Comparison of ENCODE assay signal across 8 cellular contexts in the genomic region with DNA sequence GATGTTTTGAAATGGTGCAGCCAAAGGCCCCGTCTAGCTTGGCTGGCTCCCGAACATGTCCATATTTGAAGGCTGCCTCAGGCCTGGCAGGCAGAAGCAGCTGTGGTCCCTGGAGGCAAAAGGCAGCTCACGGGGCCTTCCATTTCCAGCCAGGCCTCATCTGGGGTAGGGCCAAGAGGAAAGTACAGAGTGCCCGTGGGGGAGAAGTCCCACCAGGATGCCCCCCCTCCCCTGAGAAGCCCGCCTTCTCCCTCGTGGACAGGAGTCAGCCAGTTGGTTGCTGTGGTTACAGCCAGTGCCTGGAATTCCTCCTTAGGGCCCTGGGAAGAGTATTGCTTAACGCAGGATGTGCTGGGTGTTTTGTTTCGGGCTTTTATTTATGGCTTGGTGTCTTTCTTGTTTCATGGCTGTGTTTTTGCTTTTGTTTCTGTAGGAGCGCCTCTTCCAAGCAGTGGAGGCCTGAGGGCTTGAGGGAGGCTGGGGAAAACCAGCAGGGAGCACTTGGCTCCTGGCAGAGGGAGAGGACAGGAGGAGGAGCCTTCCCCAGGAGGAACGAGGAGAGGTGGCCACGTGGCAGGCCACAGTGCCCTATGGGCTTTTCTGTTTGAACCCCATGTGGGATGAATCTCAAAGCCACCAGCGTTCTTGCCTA. TPM values are rescaled to one million over a fixed set of nuclear protein-coding genes. Genes with fewer than 3 reads are reported as not detected.
A peak's percentile ranks its signal among the peaks of the same experiment; 100 is the strongest.
DNase-seq lines count a peak whose midpoint lies in the region; ATAC-seq and TF ChIP-seq lines count a peak whose summit lies in the region.

No MANE protein-coding gene starts in this region.

- H3K27ac ChIP-seq in liver (ENCODE audit: low read depth in 1 of 2, low read length in 2 of 2): peak overlapping the region; percentile 58 to 78

- H3K9me3 Mint-ChIP-seq in natural killer cell: no peaks in the 10 kb centered on the region

- peaks cover 0 to 8% (median 0%) of the 10 kb centered on the region in 4 donors for H3K4me1 ChIP-seq in liver (ENCODE audit: control insufficient read depth in 4 of 4, insufficient read depth in 4 of 4, low read length in 3 of 4)

- H3K27me3 ChIP-seq in MG63 (no peaks in the 10 kb centered on the region), liver (ENCODE audit: control insufficient read depth in 4 of 4, insufficient read depth in 4 of 4, low read length in 3 of 4) (no peaks in the 10 kb centered on the region)

- no peaks in the 10 kb centered on the region for H3K4me1 Mint-ChIP-seq in natural killer cell

- 67% methylated on average over 12 of the region's 12 CpGs for whole genome bisulfite sequencing in liver

- H3K36me3 Mint-ChIP-seq in natural killer cell: no peaks in the 10 kb centered on the region

- no peak for TF ChIP-seq CTCF in liver (IDR thresholded peaks at IDR 0.05; ENCODE audit: low read depth, low read length, missing input control)
- no peak for TF ChIP-seq CTCF in natural killer cell (IDR thresholded peaks at IDR 0.05)

- no peak for ATAC-seq in natural killer cell

- H3K9me3 ChIP-seq in MG63 (no peaks in the 10 kb centered on the region), liver (ENCODE audit: control insufficient read depth in 4 of 4, low read length in 3 of 4) (no peaks in the 10 kb centered on the region)

- intact Hi-C loops in natural killer cell (cut with micrococcal nuclease): no loop called here

- DNase-seq in MG63 (peak; percentile 92), dermis microvascular lymphatic vessel endothelial cell (ENCODE audit: low read depth in 2 of 2) (peak; percentile 73 to 90), superior temporal gyrus (ENCODE audit: extremely low spot score) (peak; percentile 53), natural killer cell (no peak), HUDEP-2 (lab: John Stamatoyannopoulos, UW; ENCODE audit: unreplicated experiment in 76 of 76) (no peak), NCI-H82 (lab: John Stamatoyannopoulos, UW) (no peak)
- DNase-seq in activated effector memory CD4-positive, alpha-beta T cell treated with Interleukin-2 at 50 U/mL for 16 hours: no peak

- no peak overlapping the region for H3K9ac ChIP-seq in liver (ENCODE audit: low read depth in 1 of 2, low read length in 2 of 2)

- H3K4me3 Mint-ChIP-seq in natural killer cell: no peak overlapping the region

- no peak for TF ChIP-seq RAD21 in liver (IDR thresholded peaks at IDR 0.05)

- H3K27me3 Mint-ChIP-seq in natural killer cell (ENCODE audit: low read depth in 2 of 2): no peaks in the 10 kb centered on the region

- H3K4me3 ChIP-seq in MG63 (no peak overlapping the region), liver (ENCODE audit: low read depth in 1 of 3, low read length in 3 of 3) (no peak overlapping the region)

- H3K36me3 ChIP-seq in MG63: peaks cover 73% of the 10 kb centered on the region
- no peaks in the 10 kb centered on the region for H3K36me3 ChIP-seq in liver (ENCODE audit: control insufficient read depth in 4 of 4, insufficient read depth in 3 of 4, low read depth in 1 of 4, low read length in 3 of 4)

- H3K27ac Mint-ChIP-seq in natural killer cell: no peak overlapping the region

TF ChIP-seq in liver, 16 proteins besides CTCF, POLR2A, EP300 and RAD21:
- TF ChIP-seq SP1 (IDR thresholded peaks at IDR 0.05) (peak; percentile 44), NR2F2 (IDR thresholded peaks at IDR 0.05) (peak; percentile 62), TAF1 (conservative IDR thresholded peaks at IDR 0.05) (no peak), FOXA2 (IDR thresholded peaks at IDR 0.05) (no peak), RXRA (IDR thresholded peaks at IDR 0.05) (peak; percentile 7 to 8), GABPA (IDR thresholded peaks at IDR 0.05 in 1 of 2, conservative IDR thresholded peaks at IDR 0.05 in 1 of 2) (no peak), YY1 (IDR thresholded peaks at IDR 0.05) (no peak)
- TF ChIP-seq, protein P1, sequence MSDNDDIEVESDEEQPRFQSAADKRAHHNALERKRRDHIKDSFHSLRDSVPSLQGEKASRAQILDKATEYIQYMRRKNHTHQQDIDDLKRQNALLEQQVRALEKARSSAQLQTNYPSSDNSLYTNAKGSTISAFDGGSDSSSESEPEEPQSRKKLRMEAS (IDR thresholded peaks at IDR 0.05): no peak

RNA-seq across cellular contexts. Expression of a gene that starts 45.4 kb away (rescaled TPM):
- 14.6 and 21.7 TPM in 2 replicates for total RNA-seq in MG63 (2014; rRNA removed; shearing (Covaris generic); ENCODE audit: low replicate concordance)
- total RNA-seq in dermis microvascular lymphatic vessel endothelial cell (4.6 and 6.2 TPM in 2 replicates), liver (1 to 10 TPM; 1.1 to 4.3 TPM), natural killer cell (not detected)
- polyA plus RNA-seq in liver: 1 to 10 TPM in 1 of 2 donors, under 1 TPM in 1; 0.29 to 1.9 TPM

Comparison
In these comparisons a context has a peak if more than half of its experiments do, and no peak if none do; other contexts are left out.
1. DNase-seq: peak in MG63 (single experiment), dermis microvascular lymphatic vessel endothelial cell (2 of 2) and superior temporal gyrus (single experiment); none in activated effector memory CD4-positive, alpha-beta T cell treated with Interleukin-2 at 50 U/mL for 16 hours (single experiment), natural killer cell (single experiment), HUDEP-2 (0 of 76) and NCI-H82 (single experiment).